1 cellular context compared by ENCODE assay signal in genomic region chr19:39341122-39341719, GRCh38.
TF ChIP-seq lines count a peak whose summit lies in the region.

No MANE protein-coding gene starts in this region.

TF ChIP-seq in HEK293, 187 proteins besides CTCF, POLR2A, EP300 and RAD21 (continued from another document):
- TF ChIP-seq ZNF280C (tag by site-specific recombination; IDR thresholded peaks at IDR 0.05) = no peak
- TF ChIP-seq ZNF530 (tag by site-specific recombination; IDR thresholded peaks at IDR 0.05; ENCODE audit: low read depth) = no peak
- TF ChIP-seq MZF1 (tag by site-specific recombination; IDR thresholded peaks at IDR 0.05; ENCODE audit: borderline replicate concordance) = no peak
- TF ChIP-seq PRDM2 (tag by site-specific recombination; IDR thresholded peaks at IDR 0.05; ENCODE audit: borderline replicate concordance) = 0 out of 2 replicates have a peak, but pooled peaks have one; percentile 36
- 0 out of 2 replicates have a peak, but pooled peaks have one; percentile 6 for TF ChIP-seq ZNF266 (tag by site-specific recombination; IDR thresholded peaks at IDR 0.05; ENCODE audit: low read depth)
- 0 out of 2 replicates have a peak, but pooled peaks have one; percentile 17 for TF ChIP-seq IKZF3 (tag by site-specific recombination; IDR thresholded peaks at IDR 0.05)
- no peak for TF ChIP-seq SCRT2 (tag by site-specific recombination; IDR thresholded peaks at IDR 0.05)
- peak; percentile 73; the same call in 1 of the 2 replicates for TF ChIP-seq ZNF76 (tag by site-specific recombination; IDR thresholded peaks at IDR 0.05; ENCODE audit: borderline replicate concordance, low read depth)
- no peak for TF ChIP-seq ZNF10 (tag by site-specific recombination; IDR thresholded peaks at IDR 0.05)
- no peak for TF ChIP-seq KLF17 (tag by site-specific recombination; IDR thresholded peaks at IDR 0.05)
- TF ChIP-seq ZNF510 (tag by site-specific recombination; IDR thresholded peaks at IDR 0.05; ENCODE audit: insufficient replicate concordance) = no peak
- TF ChIP-seq EGR2 (tag by site-specific recombination; IDR thresholded peaks at IDR 0.05; ENCODE audit: low read depth) = peak; percentile 81; the same call in 1 of the 2 replicates
- TF ChIP-seq ZNF146 (tag by site-specific recombination; IDR thresholded peaks at IDR 0.05) = 0 out of 2 replicates have a peak, but pooled peaks have one; percentile 3
- peak; percentile 51; the same call in 1 of the 2 replicates for TF ChIP-seq ZNF239 (tag by site-specific recombination; IDR thresholded peaks at IDR 0.05)
- TF ChIP-seq ZNF214 (tag by site-specific recombination; IDR thresholded peaks at IDR 0.05; ENCODE audit: borderline replicate concordance) = no peak
- peak; percentile 99 for TF ChIP-seq ZNF398 (tag by site-specific recombination; IDR thresholded peaks at IDR 0.05)
- 0 out of 2 replicates have a peak, but pooled peaks have one; percentile 13 for TF ChIP-seq RBAK (tag by site-specific recombination; IDR thresholded peaks at IDR 0.05)
- no peak for TF ChIP-seq ZBTB49 (tag by site-specific recombination; IDR thresholded peaks at IDR 0.05; ENCODE audit: low read depth)
- no peak for TF ChIP-seq ZNF391 (tag by site-specific recombination; IDR thresholded peaks at IDR 0.05; ENCODE audit: borderline replicate concordance, low read depth)
- peak; percentile 6; the same call in 1 of the 2 replicates for TF ChIP-seq GLIS2 (tag by site-specific recombination; IDR thresholded peaks at IDR 0.05)
- peak; percentile 78 for TF ChIP-seq SP2 (tag by site-specific recombination; IDR thresholded peaks at IDR 0.05)
- 0 out of 2 replicates have a peak, but pooled peaks have one; percentile 35 for TF ChIP-seq GFI1B (tag by site-specific recombination; IDR thresholded peaks at IDR 0.05)
- no peak for TF ChIP-seq ZFP37 (tag by site-specific recombination; IDR thresholded peaks at IDR 0.05)
- TF ChIP-seq GLI4 (tag by site-specific recombination; IDR thresholded peaks at IDR 0.05) = no peak
- peak; percentile 80 for TF ChIP-seq ZFHX2 (tag by site-specific recombination; conservative IDR thresholded peaks at IDR 0.05)
- TF ChIP-seq ZNF223 (tag by site-specific recombination; IDR thresholded peaks at IDR 0.05) = no peak
- TF ChIP-seq ZNF23 (tag by site-specific recombination; IDR thresholded peaks at IDR 0.05; ENCODE audit: borderline replicate concordance) = no peak
- TF ChIP-seq ZNF677 (tag by site-specific recombination; IDR thresholded peaks at IDR 0.05) = no peak
- TF ChIP-seq SP7 (tag by site-specific recombination; IDR thresholded peaks at IDR 0.05) = no peak
- TF ChIP-seq ZNF16 (tag by site-specific recombination; IDR thresholded peaks at IDR 0.05; ENCODE audit: low read depth) = peak; percentile 99
- TF ChIP-seq ZBTB20 (tag by site-specific recombination; IDR thresholded peaks at IDR 0.05) = peak; percentile 93
- no peak for TF ChIP-seq MYNN (tag by site-specific recombination; IDR thresholded peaks at IDR 0.05; ENCODE audit: borderline replicate concordance)
TF ChIP-seq in HEK293: peak in this region for 18.
